1 cellular context compared by ENCODE assay signal in genomic region chr22:41448189-41448808, GRCh38.
TF ChIP-seq lines count a peak whose summit lies in the region.

No MANE protein-coding gene starts in this region.

TF ChIP-seq in HepG2, 621 proteins besides CTCF, POLR2A, EP300 and RAD21 (continued from another document and continues in another):
- no peak for TF ChIP-seq TRIM22 (IDR thresholded peaks at IDR 0.05)
- TF ChIP-seq ZKSCAN5 (CRISPR knock-in tag; IDR thresholded peaks at IDR 0.05), result no peak
- TF ChIP-seq GMEB1 (CRISPR knock-in tag; IDR thresholded peaks at IDR 0.05; ENCODE audit: borderline replicate concordance), result peak; percentile 90
- TF ChIP-seq MYNN (CRISPR knock-in tag; IDR thresholded peaks at IDR 0.05; ENCODE audit: low read depth), result no peak
- no peak for TF ChIP-seq ZNF572 (CRISPR knock-in tag; IDR thresholded peaks at IDR 0.05)
- TF ChIP-seq MIER3 (CRISPR knock-in tag; IDR thresholded peaks at IDR 0.05; ENCODE audit: borderline replicate concordance), result peak; percentile 92
- no peak for TF ChIP-seq PAF1 (CRISPR knock-in tag; IDR thresholded peaks at IDR 0.05)
- peak; percentile 36; the same call in 1 of the 2 replicates for TF ChIP-seq TRAFD1 (CRISPR knock-in tag; IDR thresholded peaks at IDR 0.05; ENCODE audit: borderline replicate concordance)
- no peak for TF ChIP-seq MAFK (conservative IDR thresholded peaks at IDR 0.05 in 1 of 2, IDR thresholded peaks at IDR 0.05 in 1 of 2; ENCODE audit: low read length in 2 of 2)
- peak; percentile 52; the same call in 1 of the 2 replicates for TF ChIP-seq ZNF574 (CRISPR knock-in tag; IDR thresholded peaks at IDR 0.05)
- TF ChIP-seq ZBTB37 (CRISPR knock-in tag; IDR thresholded peaks at IDR 0.05), result no peak
- TF ChIP-seq KLF6 (CRISPR knock-in tag; IDR thresholded peaks at IDR 0.05), result 0 out of 2 replicates have a peak, but pooled peaks have one; percentile 34
- TF ChIP-seq ZSCAN9 (CRISPR knock-in tag; IDR thresholded peaks at IDR 0.05; ENCODE audit: borderline replicate concordance), result peak; percentile 78
- no peak for TF ChIP-seq MATR3 (CRISPR knock-in tag; IDR thresholded peaks at IDR 0.05)
- peak; percentile 49; the same call in 1 of the 2 replicates for TF ChIP-seq ETV5 (CRISPR knock-in tag; IDR thresholded peaks at IDR 0.05; ENCODE audit: borderline replicate concordance)
- no peak for TF ChIP-seq HES4 (CRISPR knock-in tag; IDR thresholded peaks at IDR 0.05; ENCODE audit: borderline replicate concordance)
- TF ChIP-seq FUBP1 (CRISPR knock-in tag; IDR thresholded peaks at IDR 0.05; ENCODE audit: borderline replicate concordance), result no peak
- TF ChIP-seq ZNF773 (CRISPR knock-in tag; IDR thresholded peaks at IDR 0.05; ENCODE audit: borderline replicate concordance), result no peak
- TF ChIP-seq SIX1 (CRISPR knock-in tag; IDR thresholded peaks at IDR 0.05; ENCODE audit: borderline replicate concordance), result no peak
- TF ChIP-seq SATB2 (CRISPR knock-in tag; IDR thresholded peaks at IDR 0.05), result no peak
- TF ChIP-seq KLF9 (CRISPR knock-in tag; IDR thresholded peaks at IDR 0.05; ENCODE audit: low read depth), result 0 out of 2 replicates have a peak, but pooled peaks have one; percentile 39
- peak; percentile 57; the same call in 1 of the 2 replicates for TF ChIP-seq POGK (CRISPR knock-in tag; conservative IDR thresholded peaks at IDR 0.05)
- peak; percentile 71 for TF ChIP-seq TFDP1 (CRISPR knock-in tag; IDR thresholded peaks at IDR 0.05; ENCODE audit: borderline replicate concordance)
- no peak for TF ChIP-seq SYNCRIP (IDR thresholded peaks at IDR 0.05; ENCODE audit: insufficient read depth, low read depth, low read length)
- TF ChIP-seq GRHL1 (CRISPR knock-in tag; conservative IDR thresholded peaks at IDR 0.05), result no peak
- TF ChIP-seq ZNF383 (CRISPR knock-in tag; IDR thresholded peaks at IDR 0.05; ENCODE audit: borderline replicate concordance), result no peak
- peak; percentile 33; the same call in 1 of the 2 replicates for TF ChIP-seq HOXA5 (CRISPR knock-in tag; IDR thresholded peaks at IDR 0.05)
- no peak for TF ChIP-seq PLRG1 (conservative IDR thresholded peaks at IDR 0.05)
- peak; percentile 76 for TF ChIP-seq GABPB1 (CRISPR knock-in tag; IDR thresholded peaks at IDR 0.05)
- no peak for TF ChIP-seq CHCHD3 (CRISPR knock-in tag; IDR thresholded peaks at IDR 0.05)
- no peak for TF ChIP-seq POLR2AphosphoS2 (IDR thresholded peaks at IDR 0.05; ENCODE audit: low read depth, low read length)
- TF ChIP-seq MLXIP (CRISPR knock-in tag; IDR thresholded peaks at IDR 0.05; ENCODE audit: borderline replicate concordance), result no peak
- TF ChIP-seq ZNF382 (CRISPR knock-in tag; IDR thresholded peaks at IDR 0.05; ENCODE audit: borderline replicate concordance), result no peak
- TF ChIP-seq ZBTB33 (CRISPR knock-in tag; IDR thresholded peaks at IDR 0.05), result no peak
- TF ChIP-seq ZNF740 (CRISPR knock-in tag; IDR thresholded peaks at IDR 0.05), result peak; percentile 89; the same call in 1 of the 2 replicates
